In genomic region chr3:14651440-14652251, GRCh38 we compare ENCODE assay signal across 1 cellular context.
TF ChIP-seq lines count a peak whose summit lies in the region.

Gene CCDC174 (plus strand): TSS chr3:14651762. CDS start chr3:14651837, 75 bp downstream.

TF ChIP-seq in SK-N-SH, 30 proteins besides CTCF, POLR2A, EP300 and RAD21 (continued from another document):
- TF ChIP-seq REST (IDR thresholded peaks at IDR 0.05; ENCODE audit: low read depth, low read length): no peak
- TF ChIP-seq FOSL2 (IDR thresholded peaks at IDR 0.05; ENCODE audit: borderline replicate concordance, low read depth): peak; percentile 31; the same call in 1 of the 2 replicates
- no peak for TF ChIP-seq TEAD4 (IDR thresholded peaks at IDR 0.05; ENCODE audit: borderline replicate concordance, insufficient read depth)
- TF ChIP-seq MEF2A (IDR thresholded peaks at IDR 0.05; ENCODE audit: borderline replicate concordance, low read depth): no peak
